1 cellular context compared by ENCODE assay signal in the genomic region with DNA sequence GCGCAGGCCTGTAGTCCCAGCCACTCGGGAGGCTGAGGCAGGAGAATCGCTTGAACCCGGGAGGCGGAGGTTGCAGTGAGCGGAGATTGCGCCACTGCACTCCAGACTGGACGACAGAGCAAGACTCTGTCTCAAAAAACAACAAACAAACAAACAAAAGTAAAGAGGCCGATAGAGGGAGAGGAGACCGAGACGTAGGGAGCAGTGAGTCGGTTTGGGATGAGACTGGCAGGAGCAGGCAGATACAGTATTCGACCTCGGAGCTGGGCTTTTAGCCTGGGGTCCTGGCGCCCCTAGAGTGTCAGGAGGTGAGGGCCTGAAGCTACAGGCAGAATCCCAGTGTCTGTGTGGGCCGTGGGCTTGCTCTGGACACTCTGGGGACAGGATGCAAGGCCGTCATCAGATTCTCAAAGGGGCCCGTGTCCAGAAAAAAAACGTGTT.
TF ChIP-seq lines count a peak whose summit lies in the region.

No MANE protein-coding gene starts in this region.

TF ChIP-seq in endothelial cell of umbilical vein, 7 proteins besides CTCF, POLR2A, EP300 and RAD21:
- no peak for TF ChIP-seq MYC (IDR thresholded peaks at IDR 0.05; ENCODE audit: low read depth, low read length)
- no peak for TF ChIP-seq EZH2 (IDR thresholded peaks at IDR 0.05; ENCODE audit: borderline replicate concordance, low read depth, low read length, severe bottlenecking)
- TF ChIP-seq JUN (IDR thresholded peaks at IDR 0.05; ENCODE audit: borderline replicate concordance, insufficient read depth, insufficient read length, low read depth): no peak
- TF ChIP-seq POLR2AphosphoS5 (IDR thresholded peaks at IDR 0.05; ENCODE audit: insufficient read depth, low read depth, low read length): no peak
TF ChIP-seq in endothelial cell of umbilical vein: peak in this region for 0.
